ENCODE assay signal across 26 cellular contexts in genomic region chr1:10854856-10855459, GRCh38.
"Had no signal": no experiment of that assay in that cellular context is flagged by ENCODE, and none has a peak within 500 bp of the region (broad histone marks: within the 10 kb centered on the region; RNA-seq: fewer than 3 reads in every experiment).

No MANE protein-coding gene starts in this region.

- H3K9ac ChIP-seq: neural progenitor cell had no signal

- H3K4me3 Mint-ChIP-seq: naive thymus-derived CD4-positive, alpha-beta T cell; natural killer cell; nephron; neural progenitor cell; stimulated activated effector memory CD8-positive, alpha-beta T cell treated with anti-CD3 and anti-CD28 coated beads, Interleukin-12 subunit alpha, Interleukin-12 subunit beta, amount 100 ng/mL, for 72 hours; stimulated activated naive B cell treated with anti-CD40 and anti-IgM and Interleukin-4, amounts not matched to agents 10 μg/mL and 1 μg/mL and 100 μg/mL, for 72 hours; stimulated activated naive CD8-positive, alpha-beta T cell treated with anti-CD3 and anti-CD28 coated beads, Interleukin-15, Interleukin-2, amounts not matched to agents 100 ng/mL and 50 ng/mL, for 24 hours; type B pancreatic cell had no signal

- H3K27me3 Mint-ChIP-seq: stimulated activated naive CD8-positive, alpha-beta T cell treated with anti-CD3 and anti-CD28 coated beads, Interleukin-15, Interleukin-2, amounts not matched to agents 100 ng/mL and 50 ng/mL, for 24 hours had no signal

- ATAC-seq: naive thymus-derived CD4-positive, alpha-beta T cell; natural killer cell; pancreas; right cardiac atrium; sciatic nerve; stimulated activated effector memory CD8-positive, alpha-beta T cell treated with anti-CD3 and anti-CD28 coated beads, Interleukin-12 subunit alpha, Interleukin-12 subunit beta, amount 100 ng/mL, for 72 hours; stimulated activated naive B cell treated with anti-CD40 and anti-IgM and Interleukin-4, amounts not matched to agents 10 μg/mL and 1 μg/mL and 100 μg/mL, for 72 hours; upper lobe of right lung had no signal

- H3K4me3 ChIP-seq: neural progenitor cell, pancreas, prostate gland, suprapubic skin, testis, tibial artery, transverse colon, upper lobe of right lung, uterus had no signal

- H3K9me3 Mint-ChIP-seq: natural killer cell; stimulated activated effector memory CD8-positive, alpha-beta T cell treated with anti-CD3 and anti-CD28 coated beads, Interleukin-12 subunit alpha, Interleukin-12 subunit beta, amount 100 ng/mL, for 72 hours; stimulated activated naive CD8-positive, alpha-beta T cell treated with anti-CD3 and anti-CD28 coated beads, Interleukin-15, Interleukin-2, amounts not matched to agents 100 ng/mL and 50 ng/mL, for 24 hours had no signal

- H3K27me3 ChIP-seq: pancreas, suprapubic skin, testis, transverse colon, upper lobe of right lung, uterus had no signal

- H3K36me3 ChIP-seq: neural progenitor cell, pancreas, prostate gland, suprapubic skin, tibial artery, transverse colon, upper lobe of right lung, uterus had no signal

- H3K27ac Mint-ChIP-seq: naive thymus-derived CD4-positive, alpha-beta T cell; natural killer cell; stimulated activated effector memory CD8-positive, alpha-beta T cell treated with anti-CD3 and anti-CD28 coated beads, Interleukin-12 subunit alpha, Interleukin-12 subunit beta, amount 100 ng/mL, for 72 hours; stimulated activated naive B cell treated with anti-CD40 and anti-IgM and Interleukin-4, amounts not matched to agents 10 μg/mL and 1 μg/mL and 100 μg/mL, for 72 hours; stimulated activated naive CD8-positive, alpha-beta T cell treated with anti-CD3 and anti-CD28 coated beads, Interleukin-15, Interleukin-2, amounts not matched to agents 100 ng/mL and 50 ng/mL, for 24 hours; type B pancreatic cell had no signal

- H3K4me1 Mint-ChIP-seq: naive thymus-derived CD4-positive, alpha-beta T cell; natural killer cell; stimulated activated effector memory CD8-positive, alpha-beta T cell treated with anti-CD3 and anti-CD28 coated beads, Interleukin-12 subunit alpha, Interleukin-12 subunit beta, amount 100 ng/mL, for 72 hours; stimulated activated naive B cell treated with anti-CD40 and anti-IgM and Interleukin-4, amounts not matched to agents 10 μg/mL and 1 μg/mL and 100 μg/mL, for 72 hours had no signal

- H3K36me3 Mint-ChIP-seq: naive thymus-derived CD4-positive, alpha-beta T cell; natural killer cell; neural progenitor cell; stimulated activated effector memory CD8-positive, alpha-beta T cell treated with anti-CD3 and anti-CD28 coated beads, Interleukin-12 subunit alpha, Interleukin-12 subunit beta, amount 100 ng/mL, for 72 hours; type B pancreatic cell had no signal

- DNase-seq: naive thymus-derived CD4-positive, alpha-beta T cell; natural killer cell; occipital lobe; pancreas; right cardiac atrium; small intestine; stimulated activated CD4-positive, alpha-beta T cell treated with anti-CD3 and anti-CD28 coated beads, Interleukin-15, amount 100 ng/mL, for 24 hours; stimulated activated CD4-positive, alpha-beta T cell treated with anti-CD3 and anti-CD28 coated beads, Interleukin-2, amount 100 ng/mL, for 24 hours; stimulated activated CD4-positive, alpha-beta T cell treated with anti-CD3 and anti-CD28 coated beads, Interleukin-2, amount 100 ng/mL, for 48 hours; stimulated activated CD4-positive, alpha-beta T cell treated with anti-CD3 and anti-CD28 coated beads, Interleukin-4, amount 100 ng/mL, for 24 hours; stimulated activated naive B cell treated with anti-CD40 and anti-IgM and Interleukin-4, amounts not matched to agents 10 μg/mL and 1 μg/mL and 100 μg/mL, for 72 hours; stimulated activated naive CD4-positive, alpha-beta T cell treated with Interleukin-2 at 50 U/mL for 16 hours; substantia nigra; testis; tibial artery; transverse colon; upper lobe of right lung; uterus had no signal

- H3K27ac ChIP-seq: neural progenitor cell, pancreas, suprapubic skin, testis, tibial artery, transverse colon, upper lobe of right lung, uterus had no signal

- H3K9me3 ChIP-seq: pancreas, prostate gland, suprapubic skin, testis, tibial artery, transverse colon, upper lobe of right lung, uterus had no signal

- H3K4me1 ChIP-seq: neural progenitor cell, pancreas, suprapubic skin, testis, upper lobe of right lung, uterus had no signal
